10 cellular contexts compared by ENCODE assay signal in genomic region chr5:149679876-149680809, GRCh38. TPM values are rescaled to one million over a fixed set of nuclear protein-coding genes. Genes with fewer than 3 reads are reported as not detected.
DNase-seq lines count a peak whose midpoint lies in the region; ATAC-seq and TF ChIP-seq lines count a peak whose summit lies in the region.
"Had no signal": no experiment of that assay in that cellular context is flagged by ENCODE, and none has a peak within 500 bp of the region (broad histone marks: within the 10 kb centered on the region; RNA-seq: fewer than 3 reads in every experiment).

No MANE protein-coding gene starts in this region.

- peak overlapping the region; percentile 30 for H3K27ac ChIP-seq in psoas muscle
- H3K27ac ChIP-seq: testis had no signal

- H3K4me1 ChIP-seq in psoas muscle, result peaks cover 21% of the 10 kb centered on the region
- H3K4me1 ChIP-seq: testis had no signal

- TF ChIP-seq CTCF in psoas muscle (IDR thresholded peaks at IDR 0.05), result no peak

- intact Hi-C loops in psoas muscle (cut with DNase I), result loop anchor here in 1 of 2 donors (5.0 kb wide), 1 partner anchor 47 kb away; no protein-coding TSS in a partner anchor

- DNase-seq in NOMO-1 treated with dmso at 0.1 percent for 144 hours (lab: John Stamatoyannopoulos, UW; ENCODE audit: unreplicated experiment), result peak; percentile 65
- DNase-seq in psoas muscle, result peak in 1 of 2 donors; percentile 65
- no peak for DNase-seq in NCI-H446 treated with DMSO at 0.1 percent for 48 hours (lab: John Stamatoyannopoulos, UW)
- no peak for DNase-seq in COLO668 (lab: John Stamatoyannopoulos, UW; ENCODE audit: unreplicated experiment)
- DNase-seq in epidermal melanocyte (ENCODE audit: insufficient read length, low spot score), result no peak
- no peak for DNase-seq in amygdala (lab: John Stamatoyannopoulos, UW)
- DNase-seq: IMR-90 had no signal

- no peak overlapping the region for H3K4me3 ChIP-seq in psoas muscle
- H3K4me3 ChIP-seq: testis had no signal

- peak; percentile 39 for ATAC-seq in GM19035 (IDR thresholded peaks at IDR 0.05; ENCODE audit: unreplicated experiment)
- peak; percentile 43 for ATAC-seq in HG02884 (IDR thresholded peaks at IDR 0.05; ENCODE audit: unreplicated experiment)
- peak; percentile 48 to 80 (median 68) for ATAC-seq in psoas muscle

- H3K9me3 ChIP-seq in psoas muscle, result no peaks in the 10 kb centered on the region
- H3K9me3 ChIP-seq: testis had no signal

- no peaks in the 10 kb centered on the region for H3K36me3 ChIP-seq in psoas muscle (ENCODE audit: insufficient read depth in 1 of 2, low read depth in 1 of 2)

- H3K27me3 ChIP-seq in psoas muscle (ENCODE audit: insufficient read depth in 3 of 3, low read length in 2 of 3), result no peaks in the 10 kb centered on the region
- H3K27me3 ChIP-seq: testis had no signal

- WGBS in psoas muscle, 3 donors, result 41 to 54% (median 43%) methylated on average over 7 of the region's 7 CpGs

RNA-seq across cellular contexts. Expression of gene PPARGC1B, which starts 50.0 kb away (rescaled TPM):
- total RNA-seq in psoas muscle, result 1 to 10 TPM; 4.6 to 9.5 (median 6.8) TPM
- polyA plus RNA-seq in psoas muscle, result 1 to 10 TPM in 2 of 3 donors, under 1 TPM in 1; 0.93 to 3.1 (median 2.1) TPM
